26 cellular contexts compared by ENCODE assay signal in the genomic region with DNA sequence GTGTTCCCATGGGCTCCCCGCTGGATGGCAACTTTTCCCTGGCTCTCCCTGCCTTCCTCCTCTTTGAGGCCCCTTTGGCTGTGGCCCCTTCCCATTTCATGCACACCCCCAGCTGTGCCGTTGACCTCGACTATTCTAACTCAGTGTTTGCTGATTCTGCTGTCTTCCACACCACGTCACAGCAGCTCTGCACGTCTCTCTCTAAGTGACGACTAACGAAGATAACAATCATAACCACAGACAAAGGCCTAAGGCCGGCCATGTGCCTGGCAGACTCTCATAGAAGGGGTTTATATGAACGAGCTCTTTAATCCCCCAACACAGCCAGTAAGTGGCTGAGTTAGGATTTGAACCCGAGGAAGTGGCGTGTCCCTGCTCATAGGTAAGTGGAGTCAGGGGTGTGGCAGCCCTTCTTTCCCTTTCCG.
"Had no signal": no experiment of that assay in that cellular context is flagged by ENCODE, and none has a peak within 500 bp of the region (broad histone marks: within the 10 kb centered on the region; RNA-seq: fewer than 3 reads in every experiment).

No MANE protein-coding gene starts in this region.

- H3K9me3 Mint-ChIP-seq: activated naive CD4-positive, alpha-beta T cell treated with anti-CD3 and anti-CD28 coated beads, Interleukin-2, amount 50 U/mL, for 24 hours; activated T-helper 2 cell treated with anti-CD3 and anti-CD28 coated beads, Interferon-gamma antibody, Interleukin-2, Interleukin-4, amounts not matched to agents 10 μg/mL and 5 μg/mL and 100 μg/mL, durations not matched to agents 14 hours and 24 hours and 36 hours; naive B cell; stimulated activated naive CD8-positive, alpha-beta T cell treated with anti-CD3 and anti-CD28 coated beads, Interleukin-15, Interleukin-2, amounts not matched to agents 100 ng/mL and 50 ng/mL, for 24 hours had no signal

- ATAC-seq: activated CD4-positive, CD25-positive, alpha-beta regulatory T cell treated with anti-CD3 and anti-CD28 coated beads, Interleukin-2, amount 50 U/mL, for 24 hours; right lobe of liver; stimulated activated effector memory CD8-positive, alpha-beta T cell treated with anti-CD3 and anti-CD28 coated beads, Interleukin-12 subunit alpha, Interleukin-12 subunit beta, amount 100 ng/mL, for 72 hours had no signal

- H3K4me1 Mint-ChIP-seq: naive B cell, neural crest cell had no signal

- DNase-seq: anterior cingulate cortex; effector memory CD4-positive, alpha-beta T cell; left ventricle myocardium inferior; naive B cell; right lobe of liver; SK-N-SH; stimulated activated CD4-positive, alpha-beta T cell treated with anti-CD3 and anti-CD28 coated beads, Interleukin-12 subunit alpha, Interleukin-12 subunit beta, amount 100 ng/mL, for 4 hours; stimulated activated CD4-positive, alpha-beta T cell treated with anti-CD3 and anti-CD28 coated beads, Interleukin-4, amount 100 ng/mL, for 24 hours; substantia nigra; SW 1271; T-helper 9 cell; thyroid gland; upper lobe of left lung; WERI-Rb-1 had no signal

- H3K4me1 ChIP-seq: left ventricle myocardium inferior, right lobe of liver, thyroid gland had no signal

- H3K9me3 ChIP-seq: left ventricle myocardium inferior, right lobe of liver, SK-N-SH, thyroid gland, upper lobe of left lung had no signal

- FAIRE-seq: bronchial epithelial cell, colon, frontal cortex, islet of Langerhans had no signal

- H3K36me3 Mint-ChIP-seq: activated naive CD4-positive, alpha-beta T cell treated with anti-CD3 and anti-CD28 coated beads, Interleukin-2, amount 50 U/mL, for 24 hours; naive B cell; stimulated activated effector memory CD8-positive, alpha-beta T cell treated with anti-CD3 and anti-CD28 coated beads, Interleukin-12 subunit alpha, Interleukin-12 subunit beta, amount 100 ng/mL, for 72 hours had no signal

- H3K27me3 ChIP-seq: right lobe of liver, thyroid gland, upper lobe of left lung had no signal

- H3K4me2 ChIP-seq: SK-N-SH had no signal

- H3K4me3 Mint-ChIP-seq: activated naive CD4-positive, alpha-beta T cell treated with anti-CD3 and anti-CD28 coated beads, Interleukin-2, amount 50 U/mL, for 24 hours; naive B cell; neural crest cell; stimulated activated effector memory CD8-positive, alpha-beta T cell treated with anti-CD3 and anti-CD28 coated beads, Interleukin-12 subunit alpha, Interleukin-12 subunit beta, amount 100 ng/mL, for 72 hours; stimulated activated naive CD8-positive, alpha-beta T cell treated with anti-CD3 and anti-CD28 coated beads, Interleukin-15, Interleukin-2, amounts not matched to agents 100 ng/mL and 50 ng/mL, for 24 hours; T-helper 1 cell treated with Interleukin-12 subunit alpha and Interleukin-12 subunit beta and Interleukin-4 antibody, amounts not matched to agents 30 μg/mL and 1 μg/mL, for 36 hours had no signal

- H3K4me3 ChIP-seq: left ventricle myocardium inferior, lung, right lobe of liver, thyroid gland, upper lobe of left lung had no signal

- H3K27me3 Mint-ChIP-seq: activated naive CD4-positive, alpha-beta T cell treated with anti-CD3 and anti-CD28 coated beads, Interleukin-2, amount 50 U/mL, for 24 hours had no signal

- H3K9ac ChIP-seq: SK-N-SH had no signal

- H3K27ac Mint-ChIP-seq: activated naive CD4-positive, alpha-beta T cell treated with anti-CD3 and anti-CD28 coated beads, Interleukin-2, amount 50 U/mL, for 24 hours; activated T-helper 2 cell treated with anti-CD3 and anti-CD28 coated beads, Interferon-gamma antibody, Interleukin-2, Interleukin-4, amounts not matched to agents 10 μg/mL and 5 μg/mL and 100 μg/mL, durations not matched to agents 14 hours and 24 hours and 36 hours; stimulated activated effector memory CD8-positive, alpha-beta T cell treated with anti-CD3 and anti-CD28 coated beads, Interleukin-12 subunit alpha, Interleukin-12 subunit beta, amount 100 ng/mL, for 72 hours; stimulated activated naive CD8-positive, alpha-beta T cell treated with anti-CD3 and anti-CD28 coated beads, Interleukin-15, Interleukin-2, amounts not matched to agents 100 ng/mL and 50 ng/mL, for 24 hours; T-helper 1 cell treated with Interleukin-12 subunit alpha and Interleukin-12 subunit beta and Interleukin-4 antibody, amounts not matched to agents 30 μg/mL and 1 μg/mL, for 36 hours had no signal

- H3K36me3 ChIP-seq: left ventricle myocardium inferior, right lobe of liver, thyroid gland, upper lobe of left lung, WERI-Rb-1 had no signal

- H3K27ac ChIP-seq: left ventricle myocardium inferior, right lobe of liver, thyroid gland, upper lobe of left lung, WERI-Rb-1 had no signal
